Comparison of ENCODE assay signal across 12 cellular contexts in genomic region chr11:126410649-126411048, GRCh38. TPM values are rescaled to one million over a fixed set of nuclear protein-coding genes. Genes with fewer than 3 reads are reported as not detected.
DNase-seq lines count a peak whose midpoint lies in the region; ATAC-seq lines count a peak whose summit lies in the region.
"Had no signal": no experiment of that assay in that cellular context is flagged by ENCODE, and none has a peak within 500 bp of the region (broad histone marks: within the 10 kb centered on the region; RNA-seq: fewer than 3 reads in every experiment).

No MANE protein-coding gene starts in this region.

- ATAC-seq in left ventricle myocardium superior, result peak; percentile 69
- ATAC-seq in sciatic nerve, result peak; percentile 36
- ATAC-seq in HG03469 (IDR thresholded peaks at IDR 0.05; ENCODE audit: unreplicated experiment), result no peak
- ATAC-seq: activated CD8-positive, alpha-beta T cell treated with anti-CD3 and anti-CD28 coated beads, Interleukin-2, amount 10 ng/mL, durations not matched to agents 7 days and 5 days had no signal

- intact Hi-C loops in left ventricle myocardium superior (cut with micrococcal nuclease) (no loop called here), sciatic nerve (cut with DNase I) (no loop called here)

- H3K27ac ChIP-seq in cingulate gyrus (ENCODE audit: low read depth, low read length), result peak overlapping the region; percentile 75
- H3K27ac ChIP-seq: SJSA1 had no signal

- peak; percentile 61 for DNase-seq in EH (ENCODE audit: low read depth)
- DNase-seq in left ventricle myocardium superior, result peak; percentile 88
- no peak for DNase-seq in sciatic nerve (ENCODE audit: low spot score)
- no peak for DNase-seq in NCI-H187 (lab: John Stamatoyannopoulos, UW)
- no peak for DNase-seq in GM19238 (ENCODE audit: insufficient read length, low spot score)
- no peak for DNase-seq in NCI-H2171 (lab: John Stamatoyannopoulos, UW)
- DNase-seq: activated CD8-positive, alpha-beta T cell treated with anti-CD3 and anti-CD28 coated beads, Interleukin-2, amount 10 ng/mL, durations not matched to agents 7 days and 5 days; retina; stimulated activated CD4-positive, alpha-beta T cell treated with anti-CD3 and anti-CD28 coated beads, Interleukin-4, amount 100 ng/mL, for 4 hours had no signal

RNA-seq across cellular contexts. Expression of gene ST3GAL4, which starts 55.2 kb away (rescaled TPM):
- total RNA-seq in left ventricle myocardium superior (45.4 TPM), sciatic nerve (72.4 TPM)

Comparison
In these comparisons a context has a peak if more than half of its experiments do, and no peak if none do; other contexts are left out.
1. DNase-seq: peak in EH (single experiment) and left ventricle myocardium superior (single experiment); none in sciatic nerve (single experiment), NCI-H187 (0 of 2), GM19238 (single experiment) and NCI-H2171 (single experiment).